Comparison of ENCODE assay signal across 8 cellular contexts in the genomic region with DNA sequence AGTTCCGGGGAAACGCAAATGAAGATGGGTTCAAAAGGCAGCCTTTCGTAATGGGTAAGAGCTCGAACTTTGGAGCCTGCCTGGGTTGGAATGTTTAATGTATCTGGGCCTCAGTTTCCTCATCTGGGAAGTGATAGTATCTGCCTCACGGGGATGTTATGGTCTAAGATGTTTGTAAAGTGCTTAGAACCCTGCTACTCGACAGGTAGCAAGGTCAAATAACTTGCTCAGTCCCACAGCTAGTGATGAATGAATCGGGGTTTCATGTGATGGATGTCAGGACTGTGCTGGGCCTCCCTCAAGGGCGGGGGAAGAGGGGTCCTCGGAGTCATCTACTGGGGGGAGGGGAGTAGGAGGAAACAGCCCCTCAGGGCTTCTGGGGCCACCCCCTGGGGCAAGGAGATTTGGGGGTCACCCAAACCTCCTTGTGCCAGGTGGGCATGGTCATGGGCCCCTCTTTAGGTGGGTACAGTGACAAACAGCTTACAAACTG. TPM values are rescaled to one million over a fixed set of nuclear protein-coding genes. Genes with fewer than 3 reads are reported as not detected.
DNase-seq lines count a peak whose midpoint lies in the region; ATAC-seq, FAIRE-seq and TF ChIP-seq lines count a peak whose summit lies in the region.

No MANE protein-coding gene starts in this region.

- DNase-seq in activated T-cell treated with anti-CD3 and anti-CD28 coated beads, Interleukin-2, amount 50 U/mL, for 4 hours: no peak
- no peak for DNase-seq in activated T-cell treated with anti-CD3 and anti-CD28 coated beads, Interleukin-2, amount 50 U/mL, for 1 hour
- no peak for DNase-seq in astrocyte (ENCODE audit: low read depth)
- DNase-seq in right lobe of liver: no peak
- no peak for DNase-seq in thyroid gland
- no peak for DNase-seq in NCI-H2107 (lab: John Stamatoyannopoulos, UW)
- no peak for DNase-seq in omental fat pad (ENCODE audit: low spot score)

- H2AFZ ChIP-seq in astrocyte (ENCODE audit: low read depth, low read length): peak overlapping the region; percentile 97

- 2% methylated on average over 8 of the region's 9 CpGs for whole genome bisulfite sequencing in right lobe of liver (ENCODE audit: insufficient coverage, low coverage, low lambda C conversion rate, missing lambda C conversion rate)
- 9 to 18% methylated on average over 9 of the region's 9 CpGs for WGBS in thyroid gland, 2 donors

- TF ChIP-seq POLR2A in right lobe of liver (IDR thresholded peaks at IDR 0.05): no peak
- no peak for TF ChIP-seq POLR2A in thyroid gland (IDR thresholded peaks at IDR 0.05)

- H3K9ac ChIP-seq in astrocyte (ENCODE audit: low read length): peak overlapping the region; percentile 81

- H3K27ac Mint-ChIP-seq in astrocyte (ENCODE audit: unreplicated experiment): peak overlapping the region; percentile 26

- H3K9me3 Mint-ChIP-seq in activated T-cell treated with anti-CD3 and anti-CD28 coated beads, Interleukin-2, amount 50 U/mL, for 4 hours: peaks cover 5% of the 10 kb centered on the region
- H3K9me3 Mint-ChIP-seq in astrocyte (ENCODE audit: unreplicated experiment): no peaks in the 10 kb centered on the region

- H3K9me3 ChIP-seq in astrocyte (ENCODE audit: insufficient read depth, low read depth, low read length) (no peaks in the 10 kb centered on the region), right lobe of liver (no peaks in the 10 kb centered on the region), thyroid gland (no peaks in the 10 kb centered on the region)

- peak overlapping the region; percentile 94 for H3K4me2 ChIP-seq in astrocyte (ENCODE audit: low read length)

- H3K27ac ChIP-seq in astrocyte (ENCODE audit: low read depth, low read length) (no peak overlapping the region), right lobe of liver (peak overlapping the region; percentile 97 to 99 (median 98)), thyroid gland (peak overlapping the region; percentile 49 to 89 (median 77))

- no peak for FAIRE-seq in astrocyte (lab: Jason Lieb, UNC)

- H3K4me3 Mint-ChIP-seq in activated T-cell treated with anti-CD3 and anti-CD28 coated beads, Interleukin-2, amount 50 U/mL, for 4 hours: peak overlapping the region; percentile 91
- H3K4me3 Mint-ChIP-seq in astrocyte (ENCODE audit: unreplicated experiment): peak overlapping the region; percentile 83

- H3K27me3 ChIP-seq in astrocyte (ENCODE audit: insufficient read depth, low read length): no peaks in the 10 kb centered on the region
- H3K27me3 ChIP-seq in right lobe of liver: no peaks in the 10 kb centered on the region
- H3K27me3 ChIP-seq in thyroid gland: no peaks in the 10 kb centered on the region

- peaks cover 6% of the 10 kb centered on the region for H3K79me2 ChIP-seq in astrocyte (ENCODE audit: insufficient read depth, low read length)

- peaks cover 9% of the 10 kb centered on the region for H3K36me3 Mint-ChIP-seq in activated T-cell treated with anti-CD3 and anti-CD28 coated beads, Interleukin-2, amount 50 U/mL, for 4 hours (ENCODE audit: insufficient read depth)
- H3K36me3 Mint-ChIP-seq in astrocyte (ENCODE audit: low read depth, unreplicated experiment): peaks cover 4% of the 10 kb centered on the region

- ATAC-seq in activated T-cell treated with anti-CD3 and anti-CD28 coated beads, Interleukin-2, amount 50 U/mL, for 4 hours: peak in 1 of 2 donors; percentile 9
- ATAC-seq in right lobe of liver: peak; percentile 14 to 33 (median 22)
- no peak for ATAC-seq in HG03521 (IDR thresholded peaks at IDR 0.05; ENCODE audit: unreplicated experiment)
- no peak for ATAC-seq in omental fat pad (ENCODE audit: low FRiP score)

- H3K36me3 ChIP-seq in astrocyte (ENCODE audit: insufficient read depth, low read length) (no peaks in the 10 kb centered on the region), right lobe of liver (peaks cover 0 to 5% (median 0%) of the 10 kb centered on the region in 4 donors), thyroid gland (no peaks in the 10 kb centered on the region)

- no peaks in the 10 kb centered on the region for H3K27me3 Mint-ChIP-seq in activated T-cell treated with anti-CD3 and anti-CD28 coated beads, Interleukin-2, amount 50 U/mL, for 4 hours (ENCODE audit: low read depth)
- H3K27me3 Mint-ChIP-seq in astrocyte (ENCODE audit: low read depth, unreplicated experiment): peaks cover 10% of the 10 kb centered on the region

- H3K4me1 ChIP-seq in astrocyte (ENCODE audit: insufficient read depth, low read length) (peaks cover 18% of the 10 kb centered on the region), right lobe of liver (peaks cover 2 to 50% (median 20%) of the 10 kb centered on the region in 4 donors), thyroid gland (peaks cover 26 to 39% of the 10 kb centered on the region in 2 donors)

- intact Hi-C loops in right lobe of liver (cut with DNase I): no loop called here
- intact Hi-C loops in thyroid gland (cut with DNase I): loop anchor here (5.0 kb wide), 1 partner anchor 45 kb away; a partner anchor contains a TSS

- TF ChIP-seq CTCF in astrocyte (IDR thresholded peaks at IDR 0.05; ENCODE audit: insufficient read depth, low read depth, low read length) (no peak), right lobe of liver (IDR thresholded peaks at IDR 0.05) (no peak), thyroid gland (IDR thresholded peaks at IDR 0.05) (no peak), omental fat pad (IDR thresholded peaks at IDR 0.05) (no peak)

- H3K4me3 ChIP-seq in astrocyte (ENCODE audit: insufficient read depth, low read depth, low read length): peak overlapping the region; percentile 76
- peak overlapping the region; percentile 75 to 97 (median 86) for H3K4me3 ChIP-seq in right lobe of liver
- peak overlapping the region; percentile 56 to 67 (median 64) for H3K4me3 ChIP-seq in thyroid gland (replicated peaks in 1 of 3)

- no peaks in the 10 kb centered on the region for H4K20me1 ChIP-seq in astrocyte (ENCODE audit: insufficient read depth, low read length)

- H3K4me1 Mint-ChIP-seq in activated T-cell treated with anti-CD3 and anti-CD28 coated beads, Interleukin-2, amount 50 U/mL, for 4 hours (ENCODE audit: low read depth): peaks cover 39% of the 10 kb centered on the region
- H3K4me1 Mint-ChIP-seq in astrocyte (ENCODE audit: low read depth, unreplicated experiment): peaks cover 8% of the 10 kb centered on the region

RNA-seq across cellular contexts. Expression of a gene that starts 0.7 kb away (rescaled TPM):
- total RNA-seq in activated T-cell treated with anti-CD3 and anti-CD28 coated beads, Interleukin-2, amount 50 U/mL, for 4 hours: 10 to 100 TPM; 82.8 to 83.5 (median 83.2) TPM
- total RNA-seq in astrocyte (12.0 and 14.1 TPM in 2 replicates), right lobe of liver (100 to 1,000 TPM in 5 of 6 experiments, 10 to 100 TPM in 1; 85.0 to 151 (median 124) TPM), thyroid gland (100 to 1,000 TPM in 1 of 4 donors, 10 to 100 TPM in 3; 47.3 to 103 (median 78.9) TPM), omental fat pad (10 to 100 TPM; 20.1 to 39.7 (median 30.8) TPM)

RNA-seq across cellular contexts. Expression of a gene that starts 15.6 kb away (rescaled TPM):
- total RNA-seq in activated T-cell treated with anti-CD3 and anti-CD28 coated beads, Interleukin-2, amount 50 U/mL, for 4 hours: under 1 TPM in 2 of 3 donors, not detected in 1; 0.14 to 0.29 TPM
- total RNA-seq in astrocyte (not detected in 2 replicates), right lobe of liver (1 to 10 TPM in 1 of 6 experiments, under 1 TPM in 5; 0.19 to 1.1 (median 0.47) TPM), thyroid gland (100 to 1,000 TPM in 3 of 4 donors, 10 to 100 TPM in 1; 63.6 to 150 (median 127) TPM), omental fat pad (1 to 10 TPM in 2 of 4 donors, not detected in 2; 2.4 to 6.6 TPM)

RNA-seq across cellular contexts. Expression of a gene that starts 28.9 kb away (rescaled TPM):
- total RNA-seq in activated T-cell treated with anti-CD3 and anti-CD28 coated beads, Interleukin-2, amount 50 U/mL, for 4 hours: 100 to 1,000 TPM; 145 to 159 (median 156) TPM
- 59.1 and 62.8 TPM in 2 replicates for total RNA-seq in astrocyte
- total RNA-seq in right lobe of liver: 100 to 1,000 TPM in 3 of 6 experiments, 10 to 100 TPM in 3; 47.3 to 119 (median 99.7) TPM
- 100 to 1,000 TPM; 165 to 221 (median 193) TPM for total RNA-seq in thyroid gland
- total RNA-seq in omental fat pad: 100 to 1,000 TPM in 2 of 4 donors, 10 to 100 TPM in 2; 72.4 to 156 (median 100) TPM

RNA-seq across cellular contexts. Expression of a gene that starts 46.0 kb away (rescaled TPM):
- total RNA-seq in activated T-cell treated with anti-CD3 and anti-CD28 coated beads, Interleukin-2, amount 50 U/mL, for 4 hours: 10 to 100 TPM; 20.9 to 25.6 (median 23.1) TPM
- 12.1 and 13.0 TPM in 2 replicates for total RNA-seq in astrocyte
- 1 to 10 TPM; 3.1 to 7.9 (median 5.5) TPM for total RNA-seq in right lobe of liver
- 10 to 100 TPM in 3 of 4 donors, 1 to 10 TPM in 1; 7.1 to 14.1 (median 12.3) TPM for total RNA-seq in thyroid gland
- 1 to 10 TPM; 2.9 to 8.5 (median 6.9) TPM for total RNA-seq in omental fat pad

Comparison
In these comparisons a context has a peak if more than half of its experiments do, and no peak if none do; other contexts are left out.
1. ATAC-seq: peak in right lobe of liver (4 of 4); none in HG03521 (single experiment) and omental fat pad (single experiment).
2. RNA of a gene that starts 15.6 kb away (total RNA-seq): 63.6 to 150 TPM in thyroid gland; 2.4 to 6.6 TPM in omental fat pad, 0.19 to 1.1 TPM in right lobe of liver, 0.14 to 0.29 TPM in activated T-cell treated with anti-CD3 and anti-CD28 coated beads, Interleukin-2, amount 50 U/mL, for 4 hours and not detected in astrocyte; every median in the first group is over 4 times any median in the second.
3. Peak in every context shown above with its lines, with median percentiles within 50 percentile points of each other: H3K4me3 ChIP-seq.